ENCODE assay signal across 21 cellular contexts in the genomic region with DNA sequence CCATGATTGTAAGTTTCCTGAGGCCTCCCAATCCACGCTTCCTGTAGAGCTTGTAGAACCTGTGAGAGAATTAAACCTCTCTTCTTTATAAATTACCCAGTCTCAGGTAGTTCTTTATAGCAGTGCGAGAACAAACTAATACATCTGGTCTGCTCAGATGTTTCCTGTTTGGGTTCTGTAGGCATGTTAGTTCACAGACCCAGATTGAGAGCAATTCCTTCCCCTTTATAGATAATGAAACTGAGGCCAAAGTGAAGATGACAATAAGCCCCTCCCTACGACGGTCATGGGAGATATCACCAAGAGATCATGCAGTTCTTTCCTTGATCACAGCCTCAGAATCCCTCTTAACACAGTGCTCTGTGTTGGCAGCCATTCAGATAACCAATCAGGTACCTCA.
"Had no signal": no experiment of that assay in that cellular context is flagged by ENCODE, and none has a peak within 500 bp of the region (broad histone marks: within the 10 kb centered on the region; RNA-seq: fewer than 3 reads in every experiment).

No MANE protein-coding gene starts in this region.

- H3K27ac ChIP-seq: brain microvascular endothelial cell, gastrocnemius medialis, left ventricle myocardium inferior, parathyroid adenoma, right lobe of liver, tibial nerve had no signal

- H3K9me3 Mint-ChIP-seq: activated CD8-positive, alpha-beta T cell treated with anti-CD3 and anti-CD28 coated beads for 36 hours; natural killer cell treated with Interleukin-12 subunit alpha and Interleukin-12 subunit beta and Interleukin-15 and Interleukin-18, amount 100 ng/mL, for 72 hours had no signal

- H3K4me1 Mint-ChIP-seq: activated CD4-positive, alpha-beta T cell treated with anti-CD3 and anti-CD28 coated beads, Interleukin-2, amount 10 ng/mL, durations not matched to agents 24 days and 14 days; activated T-helper 17 cell treated with anti-CD3 and anti-CD28 coated beads, Interleukin-2, amount 50 U/mL, for 72 hours had no signal

- H3K27me3 ChIP-seq: brain microvascular endothelial cell, gastrocnemius medialis, heart left ventricle, right lobe of liver, tibial nerve had no signal

- H3K79me2 ChIP-seq: parathyroid adenoma had no signal

- H3K4me3 ChIP-seq: gastrocnemius medialis, heart left ventricle, left ventricle myocardium inferior, right lobe of liver, tibial nerve had no signal

- H3K4me1 ChIP-seq: gastrocnemius medialis, heart left ventricle, left ventricle myocardium inferior, parathyroid adenoma, tibial nerve had no signal

- H3K9me3 ChIP-seq: gastrocnemius medialis, left ventricle myocardium inferior, right lobe of liver, tibial nerve had no signal

- H3K4me3 Mint-ChIP-seq: activated CD4-positive, alpha-beta T cell treated with anti-CD3 and anti-CD28 coated beads, Interleukin-2, amount 10 ng/mL, durations not matched to agents 24 days and 14 days; activated CD8-positive, alpha-beta T cell treated with anti-CD3 and anti-CD28 coated beads for 36 hours; activated T-helper 17 cell treated with anti-CD3 and anti-CD28 coated beads, Interleukin-2, amount 50 U/mL, for 72 hours; natural killer cell treated with Interleukin-12 subunit alpha and Interleukin-12 subunit beta and Interleukin-15 and Interleukin-18, amount 100 ng/mL, for 72 hours had no signal

- H3K36me3 Mint-ChIP-seq: natural killer cell treated with Interleukin-12 subunit alpha and Interleukin-12 subunit beta and Interleukin-15 and Interleukin-18, amount 100 ng/mL, for 72 hours had no signal

- H2AFZ ChIP-seq: parathyroid adenoma had no signal

- H3K36me3 ChIP-seq: brain microvascular endothelial cell, gastrocnemius medialis, heart left ventricle, left ventricle myocardium inferior, right lobe of liver, tibial nerve had no signal

- ATAC-seq: activated CD8-positive, alpha-beta T cell treated with anti-CD3 and anti-CD28 coated beads for 36 hours; activated T-helper 17 cell treated with anti-CD3 and anti-CD28 coated beads, Interleukin-2, amount 50 U/mL, for 72 hours; gastrocnemius medialis; natural killer cell treated with Interleukin-12 subunit alpha and Interleukin-12 subunit beta and Interleukin-15 and Interleukin-18, amount 100 ng/mL, for 72 hours; right lobe of liver had no signal

- H3K27me3 Mint-ChIP-seq: activated CD4-positive, alpha-beta T cell treated with anti-CD3 and anti-CD28 coated beads, Interleukin-2, amount 10 ng/mL, durations not matched to agents 24 days and 14 days; activated CD8-positive, alpha-beta T cell treated with anti-CD3 and anti-CD28 coated beads for 36 hours had no signal

- DNase-seq: activated CD4-positive, alpha-beta T cell treated with anti-CD3 and anti-CD28 coated beads, Interleukin-2, amount 10 ng/mL, durations not matched to agents 24 days and 14 days; activated CD8-positive, alpha-beta T cell treated with anti-CD3 and anti-CD28 coated beads for 36 hours; activated naive CD4-positive, alpha-beta T cell; activated T-cell treated with anti-CD3 and anti-CD28 coated beads, Interleukin-2, amount 50 U/mL, for 1 hour; aorta; brain microvascular endothelial cell; central memory CD4-positive, alpha-beta T cell; erythroblast; gastrocnemius medialis; heart left ventricle; kidney glomerular epithelial cell; left ventricle myocardium inferior; right lobe of liver; small intestine; stimulated activated CD4-positive, alpha-beta T cell treated with anti-CD3 and anti-CD28 coated beads, Interleukin-4, amount 100 ng/mL, for 1 hour; substantia nigra; T-helper 9 cell had no signal

- H3K9ac ChIP-seq: parathyroid adenoma had no signal

- H3K27ac Mint-ChIP-seq: activated CD4-positive, alpha-beta T cell treated with anti-CD3 and anti-CD28 coated beads, Interleukin-2, amount 10 ng/mL, durations not matched to agents 24 days and 14 days; activated CD8-positive, alpha-beta T cell treated with anti-CD3 and anti-CD28 coated beads for 36 hours; activated T-helper 17 cell treated with anti-CD3 and anti-CD28 coated beads, Interleukin-2, amount 50 U/mL, for 72 hours; natural killer cell treated with Interleukin-12 subunit alpha and Interleukin-12 subunit beta and Interleukin-15 and Interleukin-18, amount 100 ng/mL, for 72 hours had no signal
